29 cellular contexts compared by ENCODE assay signal in genomic region chr6:35924146-35924545, GRCh38.
"Had no signal": no experiment of that assay in that cellular context is flagged by ENCODE, and none has a peak within 500 bp of the region (broad histone marks: within the 10 kb centered on the region; RNA-seq: fewer than 3 reads in every experiment).

No MANE protein-coding gene starts in this region.

- H3K27me3 ChIP-seq: stomach, suprapubic skin, testis, thyroid gland, tibial artery, tibial nerve, transverse colon, upper lobe of left lung, upper lobe of right lung, uterus, vagina had no signal

- ATAC-seq: stimulated activated effector memory CD8-positive, alpha-beta T cell treated with anti-CD3 and anti-CD28 coated beads, Interleukin-12 subunit alpha, Interleukin-12 subunit beta, amount 100 ng/mL, for 72 hours; stimulated activated memory B cell treated with anti-CD40 and anti-IgM and Interleukin-4, amounts not matched to agents 10 μg/mL and 1 μg/mL and 100 μg/mL, for 72 hours; stimulated activated naive B cell treated with anti-CD40 and anti-IgM and Interleukin-4, amounts not matched to agents 10 μg/mL and 1 μg/mL and 100 μg/mL, for 72 hours; stimulated activated naive CD8-positive, alpha-beta T cell treated with anti-CD3 and anti-CD28 coated beads, Interleukin-15, amount 100 ng/mL, for 72 hours; stimulated activated naive CD8-positive, alpha-beta T cell treated with anti-CD3 and anti-CD28 coated beads, Interleukin-15, Interleukin-2, amounts not matched to agents 100 U/mL and 50 U/mL, for 24 hours; upper lobe of right lung had no signal

- H3K9me3 Mint-ChIP-seq: stimulated activated effector memory CD8-positive, alpha-beta T cell treated with anti-CD3 and anti-CD28 coated beads, Interleukin-12 subunit alpha, Interleukin-12 subunit beta, amount 100 ng/mL, for 72 hours; stimulated activated memory B cell treated with anti-CD40 and anti-IgM and Interleukin-4, amounts not matched to agents 10 μg/mL and 1 μg/mL and 100 μg/mL, for 72 hours; stimulated activated naive B cell treated with anti-CD40 and anti-IgM and Interleukin-4, amounts not matched to agents 10 μg/mL and 1 μg/mL and 100 μg/mL, for 72 hours; stimulated activated naive CD8-positive, alpha-beta T cell treated with anti-CD3 and anti-CD28 coated beads, Interleukin-15, amount 100 ng/mL, for 72 hours; stimulated activated naive CD8-positive, alpha-beta T cell treated with anti-CD3 and anti-CD28 coated beads, Interleukin-15, Interleukin-2, amounts not matched to agents 100 ng/mL and 50 ng/mL, for 24 hours; type B pancreatic cell had no signal

- H3K27ac ChIP-seq: stomach, suprapubic skin, testis, thoracic aorta, thyroid gland, tibial artery, tibial nerve, transverse colon, upper lobe of left lung, upper lobe of right lung, uterus, vagina had no signal

- H3K9me3 ChIP-seq: stomach, suprapubic skin, testis, thoracic aorta, thyroid gland, tibial artery, tibial nerve, transverse colon, upper lobe of left lung, upper lobe of right lung, uterus, vagina had no signal

- H3K27me3 Mint-ChIP-seq: stimulated activated memory B cell treated with anti-CD40 and anti-IgM and Interleukin-4, amounts not matched to agents 10 μg/mL and 1 μg/mL and 100 μg/mL, for 72 hours; stimulated activated naive B cell treated with anti-CD40 and anti-IgM and Interleukin-4, amounts not matched to agents 10 μg/mL and 1 μg/mL and 100 μg/mL, for 72 hours; stimulated activated naive CD8-positive, alpha-beta T cell treated with anti-CD3 and anti-CD28 coated beads, Interleukin-15, amount 100 ng/mL, for 72 hours; stimulated activated naive CD8-positive, alpha-beta T cell treated with anti-CD3 and anti-CD28 coated beads, Interleukin-15, Interleukin-2, amounts not matched to agents 100 ng/mL and 50 ng/mL, for 24 hours; type B pancreatic cell had no signal

- H3K4me3 Mint-ChIP-seq: stimulated activated effector memory CD8-positive, alpha-beta T cell treated with anti-CD3 and anti-CD28 coated beads, Interleukin-12 subunit alpha, Interleukin-12 subunit beta, amount 100 ng/mL, for 72 hours; stimulated activated memory B cell treated with anti-CD40 and anti-IgM and Interleukin-4, amounts not matched to agents 10 μg/mL and 1 μg/mL and 100 μg/mL, for 72 hours; stimulated activated naive B cell treated with anti-CD40 and anti-IgM and Interleukin-4, amounts not matched to agents 10 μg/mL and 1 μg/mL and 100 μg/mL, for 72 hours; stimulated activated naive CD8-positive, alpha-beta T cell treated with anti-CD3 and anti-CD28 coated beads, Interleukin-15, amount 100 ng/mL, for 72 hours; stimulated activated naive CD8-positive, alpha-beta T cell treated with anti-CD3 and anti-CD28 coated beads, Interleukin-15, Interleukin-2, amounts not matched to agents 100 ng/mL and 50 ng/mL, for 24 hours; type B pancreatic cell had no signal

- H3K4me3 ChIP-seq: stomach, suprapubic skin, testis, thoracic aorta, thyroid gland, tibial artery, tibial nerve, transverse colon, upper lobe of left lung, upper lobe of right lung, uterus, vagina had no signal

- H3K27ac Mint-ChIP-seq: stimulated activated effector memory CD8-positive, alpha-beta T cell treated with anti-CD3 and anti-CD28 coated beads, Interleukin-12 subunit alpha, Interleukin-12 subunit beta, amount 100 ng/mL, for 72 hours; stimulated activated memory B cell treated with anti-CD40 and anti-IgM and Interleukin-4, amounts not matched to agents 10 μg/mL and 1 μg/mL and 100 μg/mL, for 72 hours; stimulated activated naive B cell treated with anti-CD40 and anti-IgM and Interleukin-4, amounts not matched to agents 10 μg/mL and 1 μg/mL and 100 μg/mL, for 72 hours; stimulated activated naive CD8-positive, alpha-beta T cell treated with anti-CD3 and anti-CD28 coated beads, Interleukin-15, Interleukin-2, amounts not matched to agents 100 ng/mL and 50 ng/mL, for 24 hours; type B pancreatic cell had no signal

- H3K36me3 ChIP-seq: stomach, suprapubic skin, thoracic aorta, thyroid gland, tibial artery, tibial nerve, transverse colon, upper lobe of left lung, upper lobe of right lung, uterus, vagina had no signal

- FAIRE-seq: urothelium cell line had no signal

- H3K36me3 Mint-ChIP-seq: type B pancreatic cell had no signal

- DNase-seq: stimulated activated CD4-positive, alpha-beta T cell treated with anti-CD3 and anti-CD28 coated beads, Interleukin-2, amount 100 ng/mL, for 48 hours; stimulated activated CD4-positive, alpha-beta T cell treated with anti-CD3 and anti-CD28 coated beads, Interleukin-4, amount 100 ng/mL, for 1 hour; stimulated activated CD4-positive, alpha-beta T cell treated with anti-CD3 and anti-CD28 coated beads, Interleukin-4, amount 100 ng/mL, for 24 hours; stimulated activated CD4-positive, alpha-beta T cell treated with anti-CD3 and anti-CD28 coated beads, Interleukin-4, amount 100 ng/mL, for 4 hours; stimulated activated CD8-positive, alpha-beta memory T cell treated with anti-CD3 and anti-CD28 coated beads, Interleukin-4, amount 100 ng/mL, for 48 hours; stimulated activated naive B cell treated with anti-CD40 and anti-IgM and Interleukin-4, amounts not matched to agents 10 μg/mL and 1 μg/mL and 100 μg/mL, for 72 hours; stimulated activated naive CD4-positive, alpha-beta T cell; stimulated activated naive CD4-positive, alpha-beta T cell treated with Interleukin-2 at 50 U/mL for 16 hours; stimulated activated naive CD8-positive, alpha-beta T cell treated with anti-CD3 and anti-CD28 coated beads, Interleukin-15, amount 100 ng/mL, for 72 hours; stimulated activated naive CD8-positive, alpha-beta T cell treated with anti-CD3 and anti-CD28 coated beads, Interleukin-15, Interleukin-2, amounts not matched to agents 100 U/mL and 50 U/mL, for 24 hours; stomach; substantia nigra; testis; thyroid gland; tibial artery; transverse colon; trophoblast cell; upper lobe of left lung; upper lobe of right lung; uterus had no signal

- H3K4me1 ChIP-seq: uterus had no signal
